In the genomic region with DNA sequence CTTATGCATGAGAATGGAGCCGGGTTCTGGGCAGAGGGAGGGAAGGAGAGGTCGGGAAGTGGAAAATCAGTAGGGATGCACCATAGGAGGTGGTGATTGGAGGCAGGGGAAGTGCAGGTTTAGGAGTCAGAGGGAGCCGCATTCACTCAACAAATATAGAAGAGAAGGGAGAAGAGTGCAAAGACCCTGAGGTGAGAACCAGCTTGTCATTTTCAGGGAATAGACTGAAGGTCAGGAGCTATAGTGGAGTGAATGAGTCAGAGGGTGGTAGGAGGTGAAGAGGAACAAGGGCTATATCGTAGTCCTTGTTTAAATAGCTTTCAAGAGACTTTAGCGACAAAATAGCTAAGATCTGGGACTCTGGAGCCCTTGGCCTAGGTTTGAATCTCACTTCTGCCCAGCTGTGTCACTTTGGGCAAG, we compare ENCODE assay signal across 8 cellular contexts.
A peak's percentile ranks its signal among the peaks of the same experiment; 100 is the strongest.
DNase-seq lines count a peak whose midpoint lies in the region; ATAC-seq and TF ChIP-seq lines count a peak whose summit lies in the region.

No MANE protein-coding gene starts in this region.

- peaks cover 65% of the 10 kb centered on the region for H3K4me1 Mint-ChIP-seq in dendritic cell treated with granulocyte-macrophage colony-stimulating factor and Interleukin-4, amounts not matched to agents 40 ng/mL and 50 ng/mL, for 4 days (ENCODE audit: low read depth)
- peaks cover 33% of the 10 kb centered on the region for H3K4me1 Mint-ChIP-seq in nephron progenitor cell

- H3K27ac Mint-ChIP-seq in dendritic cell treated with granulocyte-macrophage colony-stimulating factor and Interleukin-4, amounts not matched to agents 40 ng/mL and 50 ng/mL, for 4 days = peak overlapping the region; percentile 99
- H3K27ac Mint-ChIP-seq in nephron progenitor cell = peak overlapping the region; percentile 100

- peak overlapping the region; percentile 81 for H3K27ac ChIP-seq in C4-2B

- peak overlapping the region; percentile 90 for H3K4me3 Mint-ChIP-seq in dendritic cell treated with granulocyte-macrophage colony-stimulating factor and Interleukin-4, amounts not matched to agents 40 ng/mL and 50 ng/mL, for 4 days
- H3K4me3 Mint-ChIP-seq in nephron progenitor cell = peak overlapping the region; percentile 88

- intact Hi-C loops in dendritic cell treated with granulocyte-macrophage colony-stimulating factor and Interleukin-4, amounts not matched to agents 40 ng/mL and 50 ng/mL, for 4 days (cut with micrococcal nuclease) = loop anchor here (5.0 to 10.0 kb wide), 2 partner anchors 64 to 483 kb away; a partner anchor contains a TSS

- H3K9me3 Mint-ChIP-seq in dendritic cell treated with granulocyte-macrophage colony-stimulating factor and Interleukin-4, amounts not matched to agents 40 ng/mL and 50 ng/mL, for 4 days = no peaks in the 10 kb centered on the region
- H3K9me3 Mint-ChIP-seq in nephron progenitor cell = no peaks in the 10 kb centered on the region

- peak; percentile 61 for DNase-seq in MV-4-11 (lab: John Stamatoyannopoulos, UW)
- DNase-seq in nephron progenitor cell = no peak
- no peak for DNase-seq in NCI-H526 (lab: John Stamatoyannopoulos, UW)
- no peak for DNase-seq in HuH-7.5 (ENCODE audit: low spot score)
- no peak for DNase-seq in COR-L47 (lab: John Stamatoyannopoulos, UW)

- no peak for ATAC-seq in HG02885 (IDR thresholded peaks at IDR 0.05; ENCODE audit: poor library complexity, unreplicated experiment)

- TF ChIP-seq CTCF in C4-2B (conservative IDR thresholded peaks at IDR 0.05) (no peak), nephron progenitor cell (IDR thresholded peaks at IDR 0.05) (no peak)

- no peaks in the 10 kb centered on the region for H3K27me3 Mint-ChIP-seq in dendritic cell treated with granulocyte-macrophage colony-stimulating factor and Interleukin-4, amounts not matched to agents 40 ng/mL and 50 ng/mL, for 4 days
- H3K27me3 Mint-ChIP-seq in nephron progenitor cell (ENCODE audit: low read depth, poor library complexity) = peaks cover 2% of the 10 kb centered on the region

- peaks cover 60% of the 10 kb centered on the region for H3K36me3 Mint-ChIP-seq in dendritic cell treated with granulocyte-macrophage colony-stimulating factor and Interleukin-4, amounts not matched to agents 40 ng/mL and 50 ng/mL, for 4 days (ENCODE audit: low read depth)
- no peaks in the 10 kb centered on the region for H3K36me3 Mint-ChIP-seq in nephron progenitor cell (ENCODE audit: low read depth)
